In genomic region chr4:185508162-185508561, GRCh38 we compare ENCODE assay signal across 1 cellular context.
TF ChIP-seq lines count a peak whose summit lies in the region.

No MANE protein-coding gene starts in this region.

TF ChIP-seq in HEK293, 187 proteins besides CTCF, POLR2A, EP300 and RAD21 (continued from another document):
- TF ChIP-seq PRDM10 (tag by site-specific recombination; IDR thresholded peaks at IDR 0.05) (peak; percentile 73), ZNF670 (tag by site-specific recombination; IDR thresholded peaks at IDR 0.05; ENCODE audit: low read depth) (no peak), ZNF843 (tag by site-specific recombination; IDR thresholded peaks at IDR 0.05) (peak; percentile 16; the same call in 1 of the 2 replicates), ZNF501 (tag by site-specific recombination; IDR thresholded peaks at IDR 0.05) (no peak), ZNF391 (tag by site-specific recombination; IDR thresholded peaks at IDR 0.05; ENCODE audit: borderline replicate concordance, low read depth) (no peak), OSR2 (tag by site-specific recombination; IDR thresholded peaks at IDR 0.05) (no peak), ZNF548 (tag by site-specific recombination; IDR thresholded peaks at IDR 0.05) (no peak), ZFHX2 (tag by site-specific recombination; conservative IDR thresholded peaks at IDR 0.05) (no peak), TCF7L2 (IDR thresholded peaks at IDR 0.05; ENCODE audit: borderline replicate concordance, low read depth, low read length) (peak; percentile 78; the same call in 1 of the 2 replicates), ZNF24 (tag by site-specific recombination; IDR thresholded peaks at IDR 0.05) (no peak), ZNF175 (tag by site-specific recombination; IDR thresholded peaks at IDR 0.05) (no peak), ZNF777 (tag by site-specific recombination; IDR thresholded peaks at IDR 0.05; ENCODE audit: borderline replicate concordance) (no peak), SETDB1 (IDR thresholded peaks at IDR 0.05; ENCODE audit: insufficient read length, low read length) (no peak), ZNF26 (tag by site-specific recombination; IDR thresholded peaks at IDR 0.05) (no peak), ZNF473 (tag by site-specific recombination; IDR thresholded peaks at IDR 0.05) (no peak)
- TF ChIP-seq, protein P1, sequence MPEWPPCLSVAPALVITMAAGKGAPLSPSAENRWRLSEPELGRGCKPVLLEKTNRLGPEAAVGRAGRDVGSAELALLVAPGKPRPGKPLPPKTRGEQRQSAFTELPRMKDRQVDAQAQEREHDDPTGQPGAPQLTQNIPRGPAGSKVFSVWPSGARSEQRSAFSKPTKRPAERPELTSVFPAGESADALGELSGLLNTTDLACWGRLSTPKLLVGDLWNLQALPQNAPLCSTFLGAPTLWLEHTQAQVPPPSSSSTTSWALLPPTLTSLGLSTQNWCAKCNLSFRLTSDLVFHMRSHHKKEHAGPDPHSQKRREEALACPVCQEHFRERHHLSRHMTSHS (tag by site-specific recombination; IDR thresholded peaks at IDR 0.05), result no peak
- TF ChIP-seq, protein P2, sequence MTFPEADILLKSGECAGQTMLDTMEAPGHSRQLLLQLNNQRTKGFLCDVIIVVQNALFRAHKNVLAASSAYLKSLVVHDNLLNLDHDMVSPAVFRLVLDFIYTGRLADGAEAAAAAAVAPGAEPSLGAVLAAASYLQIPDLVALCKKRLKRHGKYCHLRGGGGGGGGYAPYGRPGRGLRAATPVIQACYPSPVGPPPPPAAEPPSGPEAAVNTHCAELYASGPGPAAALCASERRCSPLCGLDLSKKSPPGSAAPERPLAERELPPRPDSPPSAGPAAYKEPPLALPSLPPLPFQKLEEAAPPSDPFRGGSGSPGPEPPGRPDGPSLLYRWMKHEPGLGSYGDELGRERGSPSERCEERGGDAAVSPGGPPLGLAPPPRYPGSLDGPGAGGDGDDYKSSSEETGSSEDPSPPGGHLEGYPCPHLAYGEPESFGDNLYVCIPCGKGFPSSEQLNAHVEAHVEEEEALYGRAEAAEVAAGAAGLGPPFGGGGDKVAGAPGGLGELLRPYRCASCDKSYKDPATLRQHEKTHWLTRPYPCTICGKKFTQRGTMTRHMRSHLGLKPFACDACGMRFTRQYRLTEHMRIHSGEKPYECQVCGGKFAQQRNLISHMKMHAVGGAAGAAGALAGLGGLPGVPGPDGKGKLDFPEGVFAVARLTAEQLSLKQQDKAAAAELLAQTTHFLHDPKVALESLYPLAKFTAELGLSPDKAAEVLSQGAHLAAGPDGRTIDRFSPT (tag by site-specific recombination; IDR thresholded peaks at IDR 0.05), result no peak
- TF ChIP-seq, protein P3, sequence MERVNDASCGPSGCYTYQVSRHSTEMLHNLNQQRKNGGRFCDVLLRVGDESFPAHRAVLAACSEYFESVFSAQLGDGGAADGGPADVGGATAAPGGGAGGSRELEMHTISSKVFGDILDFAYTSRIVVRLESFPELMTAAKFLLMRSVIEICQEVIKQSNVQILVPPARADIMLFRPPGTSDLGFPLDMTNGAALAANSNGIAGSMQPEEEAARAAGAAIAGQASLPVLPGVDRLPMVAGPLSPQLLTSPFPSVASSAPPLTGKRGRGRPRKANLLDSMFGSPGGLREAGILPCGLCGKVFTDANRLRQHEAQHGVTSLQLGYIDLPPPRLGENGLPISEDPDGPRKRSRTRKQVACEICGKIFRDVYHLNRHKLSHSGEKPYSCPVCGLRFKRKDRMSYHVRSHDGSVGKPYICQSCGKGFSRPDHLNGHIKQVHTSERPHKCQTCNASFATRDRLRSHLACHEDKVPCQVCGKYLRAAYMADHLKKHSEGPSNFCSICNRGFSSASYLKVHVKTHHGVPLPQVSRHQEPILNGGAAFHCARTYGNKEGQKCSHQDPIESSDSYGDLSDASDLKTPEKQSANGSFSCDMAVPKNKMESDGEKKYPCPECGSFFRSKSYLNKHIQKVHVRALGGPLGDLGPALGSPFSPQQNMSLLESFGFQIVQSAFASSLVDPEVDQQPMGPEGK (tag by site-specific recombination; IDR thresholded peaks at IDR 0.05), result no peak
